In genomic region chr22:38220163-38220562, GRCh38 we compare ENCODE assay signal across 13 cellular contexts. TPM values are rescaled to one million over a fixed set of nuclear protein-coding genes. Genes with fewer than 3 reads are reported as not detected.
DNase-seq lines count a peak whose midpoint lies in the region; ATAC-seq, FAIRE-seq and TF ChIP-seq lines count a peak whose summit lies in the region.
"Had no signal": no experiment of that assay in that cellular context is flagged by ENCODE, and none has a peak within 500 bp of the region (broad histone marks: within the 10 kb centered on the region; RNA-seq: fewer than 3 reads in every experiment).

No MANE protein-coding gene starts in this region.

- H3K4me1 Mint-ChIP-seq in HFFc6 (ENCODE audit: low read depth), result peaks cover 49% of the 10 kb centered on the region

- no peaks in the 10 kb centered on the region for H3K9me3 ChIP-seq in adipocyte (ENCODE audit: control insufficient read depth, low read length)
- H3K9me3 ChIP-seq in keratinocyte (ENCODE audit: control insufficient read depth, low read depth, low read length), result no peaks in the 10 kb centered on the region
- H3K9me3 ChIP-seq in stomach smooth muscle (ENCODE audit: control insufficient read depth in 2 of 2, low read length in 2 of 2), result no peaks in the 10 kb centered on the region
- H3K9me3 ChIP-seq: testis had no signal

- H3K36me3 Mint-ChIP-seq in HFFc6 (ENCODE audit: low read depth), result peaks cover 20% of the 10 kb centered on the region
- H3K36me3 Mint-ChIP-seq: activated CD8-positive, alpha-beta memory T cell treated with anti-CD3 and anti-CD28 coated beads, Interleukin-2, amount 10 ng/mL, durations not matched to agents 7 days and 5 days had no signal

- no peak for DNase-seq in HFFc6
- DNase-seq in adipocyte (ENCODE audit: low read depth), result no peak
- no peak for DNase-seq in keratinocyte (ENCODE audit: low read depth, low spot score)
- DNase-seq in stimulated activated CD4-positive, alpha-beta T cell treated with anti-CD3 and anti-CD28 coated beads, Interleukin-1b, Interleukin-23, amount 100 ng/mL, for 48 hours, result no peak
- no peak for DNase-seq in NCI-H2196 treated with DMSO at 0.1 percent for 48 hours (lab: John Stamatoyannopoulos, UW; ENCODE audit: unreplicated experiment)
- no peak for DNase-seq in HCEC 1CT
- DNase-seq: activated CD8-positive, alpha-beta memory T cell treated with anti-CD3 and anti-CD28 coated beads, Interleukin-2, amount 10 ng/mL, durations not matched to agents 7 days and 5 days; brain microvascular endothelial cell; midbrain; NCI-H510A treated with DMSO at 0.1 percent for 48 hours; testis had no signal

- peak overlapping the region; percentile 95 for H3K27ac Mint-ChIP-seq in HFFc6

- dilution Hi-C loops in keratinocyte (cut with MboI; ENCODE audit: extremely low pct_ligation_motif_present, low sequenced_read_pairs), result no loop called here

- H3K4me2 ChIP-seq in keratinocyte (ENCODE audit: control insufficient read depth, extremely low read depth, insufficient read depth, low read depth, low read length), result no peak overlapping the region

- H3K4me3 Mint-ChIP-seq in HFFc6, result no peak overlapping the region
- H3K4me3 Mint-ChIP-seq: activated CD8-positive, alpha-beta memory T cell treated with anti-CD3 and anti-CD28 coated beads, Interleukin-2, amount 10 ng/mL, durations not matched to agents 7 days and 5 days had no signal

- TF ChIP-seq CTCF in HFFc6 (IDR thresholded peaks at IDR 0.05), result no peak
- TF ChIP-seq CTCF in keratinocyte (optimal IDR thresholded peaks at IDR 0.05 in 1 of 3, IDR thresholded peaks at IDR 0.05 in 1 of 3, conservative IDR thresholded peaks at IDR 0.05 in 1 of 3; ENCODE audit: extremely low read depth in 1 of 3, insufficient read depth in 2 of 3, low read length in 3 of 3), result no peak

- TF ChIP-seq POLR2A in GM18505 (IDR thresholded peaks at IDR 0.05; ENCODE audit: borderline replicate concordance, extremely low read depth, insufficient read depth, insufficient read length), result no peak

- H3K36me3 ChIP-seq in adipocyte (ENCODE audit: control insufficient read depth, insufficient read depth, low read length, severe bottlenecking) (peaks cover 34% of the 10 kb centered on the region), keratinocyte (ENCODE audit: control insufficient read depth in 2 of 2, extremely low read depth in 1 of 2, insufficient read depth in 2 of 2, low read length in 2 of 2) (peaks cover 8 to 22% of the 10 kb centered on the region in 2 experiments), stomach smooth muscle (ENCODE audit: control insufficient read depth in 2 of 2, insufficient read depth in 2 of 2, low read length in 2 of 2) (peaks cover 12 to 16% of the 10 kb centered on the region in 2 donors)

- H3K9me3 Mint-ChIP-seq in HFFc6, result no peaks in the 10 kb centered on the region; the same call in 1 of the 2 replicates

- no peaks in the 10 kb centered on the region for H3K79me2 ChIP-seq in keratinocyte (ENCODE audit: control insufficient read depth, insufficient read depth, low read length)

- no peak overlapping the region for H3K4me3 ChIP-seq in adipocyte (ENCODE audit: low read length)
- H3K4me3 ChIP-seq in keratinocyte (ENCODE audit: control insufficient read depth in 2 of 3, extremely low read depth in 1 of 3, insufficient read depth in 2 of 3, low read depth in 1 of 3, low read length in 3 of 3), result no peak overlapping the region
- no peak overlapping the region for H3K4me3 ChIP-seq in stomach smooth muscle (ENCODE audit: low read length in 2 of 2)
- H3K4me3 ChIP-seq: testis had no signal

- peaks cover 4% of the 10 kb centered on the region for H3K9me1 ChIP-seq in keratinocyte (ENCODE audit: control insufficient read depth, extremely low read depth, insufficient read depth, low read length)

- H4K20me1 ChIP-seq in keratinocyte (ENCODE audit: control insufficient read depth, extremely low read depth, insufficient read depth, low read length), result no peaks in the 10 kb centered on the region

- peaks cover 26% of the 10 kb centered on the region for H3K27me3 Mint-ChIP-seq in HFFc6 (ENCODE audit: insufficient read depth)
- H3K27me3 Mint-ChIP-seq: activated CD8-positive, alpha-beta memory T cell treated with anti-CD3 and anti-CD28 coated beads, Interleukin-2, amount 10 ng/mL, durations not matched to agents 7 days and 5 days had no signal

- ATAC-seq in GM18505 (IDR thresholded peaks at IDR 0.05; ENCODE audit: unreplicated experiment), result no peak
- ATAC-seq: activated CD8-positive, alpha-beta memory T cell treated with anti-CD3 and anti-CD28 coated beads, Interleukin-2, amount 10 ng/mL, durations not matched to agents 7 days and 5 days had no signal

- FAIRE-seq in keratinocyte (lab: Jason Lieb, UNC), result no peak

- H2AFZ ChIP-seq in keratinocyte (ENCODE audit: control insufficient read depth, low read length), result no peak overlapping the region

- H3K9ac ChIP-seq in adipocyte (ENCODE audit: low read length), result peak overlapping the region; percentile 54
- H3K9ac ChIP-seq in keratinocyte (ENCODE audit: control insufficient read depth, extremely low read depth, insufficient read depth, low read length), result peak overlapping the region; percentile 87
- peak overlapping the region in 1 of 2 donors; percentile 55 for H3K9ac ChIP-seq in stomach smooth muscle (ENCODE audit: low read length in 2 of 2)

- H3K4me1 ChIP-seq in adipocyte (ENCODE audit: control insufficient read depth, insufficient read depth, low read length), result peaks cover 45% of the 10 kb centered on the region
- H3K4me1 ChIP-seq in keratinocyte (ENCODE audit: control insufficient read depth, extremely low read depth, insufficient read depth, low read length), result peaks cover 52% of the 10 kb centered on the region
- peaks cover 28% of the 10 kb centered on the region for H3K4me1 ChIP-seq in stomach smooth muscle (ENCODE audit: control insufficient read depth, insufficient read depth, low read length)

- H3K27ac ChIP-seq in keratinocyte (ENCODE audit: control insufficient read depth, insufficient read depth, low read length), result peak overlapping the region; percentile 99
- H3K27ac ChIP-seq in stomach smooth muscle (ENCODE audit: low read length), result peak overlapping the region; percentile 94

- no peaks in the 10 kb centered on the region for H3K27me3 ChIP-seq in adipocyte (replicated peaks; ENCODE audit: control insufficient read depth, insufficient read depth, low read length)
- H3K27me3 ChIP-seq in keratinocyte (ENCODE audit: control insufficient read depth, extremely low read depth, insufficient read depth, low read length), result no peaks in the 10 kb centered on the region
- no peaks in the 10 kb centered on the region for H3K27me3 ChIP-seq in stomach smooth muscle (ENCODE audit: control insufficient read depth in 1 of 2, insufficient read depth in 2 of 2, low read length in 2 of 2)
- H3K27me3 ChIP-seq: brain microvascular endothelial cell, testis had no signal

RNA-seq across cellular contexts. Expression of gene MAFF, which starts 18.4 kb away (rescaled TPM):
- total RNA-seq in HFFc6 (2021; fragmentation: NEBNext Ultra II Directional; extraction: Animal tissue kit (Norgen Biotek cat#: 25700)), result 10 to 100 TPM; 17.2 to 24.1 (median 22.8) TPM
- polyA plus RNA-seq in keratinocyte, result 8.6 to 10.5 TPM (median 10.5 TPM) in 3 replicates
- 29.6 TPM for polyA plus RNA-seq in keratinocyte (2011; ENCODE audit: low read depth)
- 7.0 and 9.8 TPM in 2 replicates for polyA plus RNA-seq in keratinocyte (2011; cell fraction: cytosol; rRNA removed)
- 12.7 and 15.8 TPM in 2 replicates for polyA plus RNA-seq in keratinocyte (2011; cell fraction: nucleus; rRNA removed)
- 12.2 and 74.2 TPM in 2 replicates for polyA plus RNA-seq in keratinocyte (2012; ENCODE audit: low replicate concordance)
- 3.1 to 3.9 TPM (median 3.5 TPM) in 3 replicates for polyA minus RNA-seq in keratinocyte
- polyA minus RNA-seq in keratinocyte (2011; cell fraction: cytosol; rRNA and poly(A)+ RNA removed), result 12.3 TPM
- 8.0 and 8.1 TPM in 2 replicates for polyA minus RNA-seq in keratinocyte (2011; cell fraction: nucleus; rRNA and poly(A)+ RNA removed)

RNA-seq across cellular contexts. Expression of gene PLA2G6, which starts 38.5 kb away (rescaled TPM):
- total RNA-seq in HFFc6 (2021; fragmentation: NEBNext Ultra II Directional; extraction: Animal tissue kit (Norgen Biotek cat#: 25700)), result 1 to 10 TPM; 4.1 to 6.6 (median 5.3) TPM
- polyA plus RNA-seq in keratinocyte, result 4.6 to 12.1 TPM (median 5.2 TPM) in 3 replicates
- polyA plus RNA-seq in keratinocyte (2011; ENCODE audit: low read depth), result 1.6 TPM
- 1.4 and 2.3 TPM in 2 replicates for polyA plus RNA-seq in keratinocyte (2011; cell fraction: cytosol; rRNA removed)
- 34.0 and 40.8 TPM in 2 replicates for polyA plus RNA-seq in keratinocyte (2011; cell fraction: nucleus; rRNA removed)
- 3.2 and 9.8 TPM in 2 replicates for polyA plus RNA-seq in keratinocyte (2012; ENCODE audit: low replicate concordance)
- 4.4 to 20.7 TPM (median 14.4 TPM) in 3 replicates for polyA minus RNA-seq in keratinocyte
- polyA minus RNA-seq in keratinocyte (2011; cell fraction: cytosol; rRNA and poly(A)+ RNA removed), result 5.0 TPM
- polyA minus RNA-seq in keratinocyte (2011; cell fraction: nucleus; rRNA and poly(A)+ RNA removed), result 16.8 and 27.8 TPM in 2 replicates

RNA-seq across cellular contexts. Expression of gene TMEM184B, which starts 52.6 kb away (rescaled TPM):
- 100 to 1,000 TPM; 104 to 125 (median 111) TPM for total RNA-seq in HFFc6 (2021; fragmentation: NEBNext Ultra II Directional; extraction: Animal tissue kit (Norgen Biotek cat#: 25700))
- 12.8 to 47.3 TPM (median 18.8 TPM) in 3 replicates for polyA plus RNA-seq in keratinocyte
- 3.8 TPM for polyA plus RNA-seq in keratinocyte (2011; ENCODE audit: low read depth)
- 25.0 and 37.5 TPM in 2 replicates for polyA plus RNA-seq in keratinocyte (2011; cell fraction: cytosol; rRNA removed)
- polyA plus RNA-seq in keratinocyte (2011; cell fraction: nucleus; rRNA removed), result 52.2 and 66.1 TPM in 2 replicates
- 27.6 and 57.4 TPM in 2 replicates for polyA plus RNA-seq in keratinocyte (2012; ENCODE audit: low replicate concordance)
- 25.2 to 78.0 TPM (median 29.0 TPM) in 3 replicates for polyA minus RNA-seq in keratinocyte
- 72.3 TPM for polyA minus RNA-seq in keratinocyte (2011; cell fraction: cytosol; rRNA and poly(A)+ RNA removed)
- 35.3 and 44.1 TPM in 2 replicates for polyA minus RNA-seq in keratinocyte (2011; cell fraction: nucleus; rRNA and poly(A)+ RNA removed)
